In genomic region chr1:203675596-203676347, GRCh38 we compare ENCODE assay signal across 8 cellular contexts. TPM values are rescaled to one million over a fixed set of nuclear protein-coding genes. Genes with fewer than 3 reads are reported as not detected.
DNase-seq lines count a peak whose midpoint lies in the region; ATAC-seq and TF ChIP-seq lines count a peak whose summit lies in the region.

No MANE protein-coding gene starts in this region.

- H3K4me1 ChIP-seq in left ventricle myocardium inferior (peaks cover 94% of the 10 kb centered on the region), mucosa of stomach (ENCODE audit: control insufficient read depth, insufficient read depth, low read length) (peaks cover 52% of the 10 kb centered on the region), aorta (ENCODE audit: control insufficient read depth in 1 of 2, insufficient read depth in 2 of 2, low read length in 2 of 2) (peaks cover 0 to 6% of the 10 kb centered on the region in 2 donors)

- no peaks in the 10 kb centered on the region for H3K27me3 ChIP-seq in left ventricle myocardium inferior (ENCODE audit: low read depth)
- H3K27me3 ChIP-seq in mucosa of stomach (ENCODE audit: control insufficient read depth, insufficient read depth, low read length) = no peaks in the 10 kb centered on the region
- H3K27me3 ChIP-seq in aorta (ENCODE audit: control insufficient read depth in 1 of 2, insufficient read depth in 2 of 2, low read length in 1 of 2) = no peaks in the 10 kb centered on the region

- no peaks in the 10 kb centered on the region for H3K36me3 ChIP-seq in left ventricle myocardium inferior
- no peaks in the 10 kb centered on the region for H3K36me3 ChIP-seq in mucosa of stomach (ENCODE audit: control insufficient read depth, insufficient read depth, low read length)
- H3K36me3 ChIP-seq in aorta (ENCODE audit: control insufficient read depth in 1 of 2, insufficient read depth in 2 of 2, low read length in 1 of 2) = no peaks in the 10 kb centered on the region

- peaks cover 11% of the 10 kb centered on the region for H3K36me3 Mint-ChIP-seq in activated T-helper 1 cell treated with anti-CD3 and anti-CD28 coated beads, Interleukin-12 subunit alpha, Interleukin-12 subunit beta, Interleukin-2, Interleukin-4 antibody, amounts not matched to agents 30 ng/mL and 10 ng/mL and 1 ng/mL, durations not matched to agents 14 hours and 24 hours and 36 hours (ENCODE audit: low read depth)
- peaks cover 3% of the 10 kb centered on the region for H3K36me3 Mint-ChIP-seq in chondrocyte (ENCODE audit: low read depth)

- DNase-seq in left ventricle myocardium inferior (no peak), left cardiac atrium (no peak), aorta (no peak), GM10266 (ENCODE audit: extremely low spot score) (no peak), iPS-NIHi11 (ENCODE audit: low spot score) (no peak), chondrocyte (ENCODE audit: low spot score) (no peak)
- DNase-seq in activated T-helper 1 cell treated with anti-CD3 and anti-CD28 coated beads, Interleukin-12 subunit alpha, Interleukin-12 subunit beta, Interleukin-2, Interleukin-4 antibody, amounts not matched to agents 30 ng/mL and 10 ng/mL and 1 ng/mL, durations not matched to agents 14 hours and 24 hours and 36 hours (ENCODE audit: low spot score) = peak; percentile 34

- no peak for ATAC-seq in left cardiac atrium
- ATAC-seq in aorta (ENCODE audit: low FRiP score) = no peak

- H3K27me3 Mint-ChIP-seq in activated T-helper 1 cell treated with anti-CD3 and anti-CD28 coated beads, Interleukin-12 subunit alpha, Interleukin-12 subunit beta, Interleukin-2, Interleukin-4 antibody, amounts not matched to agents 30 ng/mL and 10 ng/mL and 1 ng/mL, durations not matched to agents 14 hours and 24 hours and 36 hours (ENCODE audit: insufficient read depth) = no peaks in the 10 kb centered on the region
- H3K27me3 Mint-ChIP-seq in chondrocyte (ENCODE audit: low read depth) = no peaks in the 10 kb centered on the region

- no peaks in the 10 kb centered on the region for H3K9me3 Mint-ChIP-seq in activated T-helper 1 cell treated with anti-CD3 and anti-CD28 coated beads, Interleukin-12 subunit alpha, Interleukin-12 subunit beta, Interleukin-2, Interleukin-4 antibody, amounts not matched to agents 30 ng/mL and 10 ng/mL and 1 ng/mL, durations not matched to agents 14 hours and 24 hours and 36 hours
- H3K9me3 Mint-ChIP-seq in chondrocyte (ENCODE audit: low read depth) = no peaks in the 10 kb centered on the region

- H3K9me3 ChIP-seq in left ventricle myocardium inferior (replicated peaks) (no peaks in the 10 kb centered on the region), mucosa of stomach (ENCODE audit: control insufficient read depth, low read length) (no peaks in the 10 kb centered on the region), aorta (ENCODE audit: control insufficient read depth, low read length) (no peaks in the 10 kb centered on the region)

- H3K4me1 Mint-ChIP-seq in activated T-helper 1 cell treated with anti-CD3 and anti-CD28 coated beads, Interleukin-12 subunit alpha, Interleukin-12 subunit beta, Interleukin-2, Interleukin-4 antibody, amounts not matched to agents 30 ng/mL and 10 ng/mL and 1 ng/mL, durations not matched to agents 14 hours and 24 hours and 36 hours (ENCODE audit: low read depth) = peaks cover 55% of the 10 kb centered on the region
- peaks cover 52% of the 10 kb centered on the region for H3K4me1 Mint-ChIP-seq in chondrocyte (ENCODE audit: low read depth)

- intact Hi-C loops in left ventricle myocardium inferior (cut with micrococcal nuclease) = no loop called here
- intact Hi-C loops in left cardiac atrium (cut with DNase I) = no loop called here
- intact Hi-C loops in activated T-helper 1 cell treated with anti-CD3 and anti-CD28 coated beads, Interleukin-12 subunit alpha, Interleukin-12 subunit beta, Interleukin-2, Interleukin-4 antibody, amounts not matched to agents 30 ng/mL and 10 ng/mL and 1 ng/mL, durations not matched to agents 14 hours and 24 hours and 36 hours (cut with micrococcal nuclease) = no loop called here
- intact Hi-C loops in aorta (cut with DNase I) = loop anchor here in 1 of 2 donors (1.0 kb wide), 1 partner anchor 17 kb away; no protein-coding TSS in a partner anchor

- no peak for TF ChIP-seq CTCF in left ventricle myocardium inferior (IDR thresholded peaks at IDR 0.05; ENCODE audit: borderline replicate concordance)
- TF ChIP-seq CTCF in GM10266 (IDR thresholded peaks at IDR 0.05; ENCODE audit: control insufficient read depth, insufficient read depth, low read depth, missing control alignments) = no peak
- TF ChIP-seq CTCF in chondrocyte (IDR thresholded peaks at IDR 0.05) = no peak

- 83 to 84% methylated on average over 10 of the region's 10 CpGs for WGBS in aorta, 2 donors

- peak overlapping the region; percentile 97 for H3K27ac Mint-ChIP-seq in activated T-helper 1 cell treated with anti-CD3 and anti-CD28 coated beads, Interleukin-12 subunit alpha, Interleukin-12 subunit beta, Interleukin-2, Interleukin-4 antibody, amounts not matched to agents 30 ng/mL and 10 ng/mL and 1 ng/mL, durations not matched to agents 14 hours and 24 hours and 36 hours
- H3K27ac Mint-ChIP-seq in chondrocyte (ENCODE audit: unreplicated experiment) = no peak overlapping the region

- H3K27ac ChIP-seq in left ventricle myocardium inferior (replicated peaks) (peak overlapping the region; percentile 91), aorta (ENCODE audit: low read depth in 1 of 2, low read length in 2 of 2) (peak overlapping the region; percentile 23 to 32)

- peak overlapping the region; percentile 47 for H3K9ac ChIP-seq in mucosa of stomach (ENCODE audit: low read length)

- H3K4me3 ChIP-seq in left ventricle myocardium inferior (no peak overlapping the region), mucosa of stomach (ENCODE audit: low read length) (no peak overlapping the region), aorta (ENCODE audit: low read length in 2 of 2) (no peak overlapping the region)

- peak overlapping the region; percentile 30 for H3K4me3 Mint-ChIP-seq in activated T-helper 1 cell treated with anti-CD3 and anti-CD28 coated beads, Interleukin-12 subunit alpha, Interleukin-12 subunit beta, Interleukin-2, Interleukin-4 antibody, amounts not matched to agents 30 ng/mL and 10 ng/mL and 1 ng/mL, durations not matched to agents 14 hours and 24 hours and 36 hours
- H3K4me3 Mint-ChIP-seq in chondrocyte (ENCODE audit: unreplicated experiment) = no peak overlapping the region

RNA-seq across cellular contexts. Expression of gene ATP2B4, which starts 49.1 kb away (rescaled TPM):
- total RNA-seq in left ventricle myocardium inferior = 97.7 TPM
- 100 to 1,000 TPM in 1 of 2 donors, 10 to 100 TPM in 1; 81.4 to 102 TPM for total RNA-seq in left cardiac atrium
- total RNA-seq in activated T-helper 1 cell treated with anti-CD3 and anti-CD28 coated beads, Interleukin-12 subunit alpha, Interleukin-12 subunit beta, Interleukin-2, Interleukin-4 antibody, amounts not matched to agents 30 ng/mL and 10 ng/mL and 1 ng/mL, durations not matched to agents 14 hours and 24 hours and 36 hours = 47.4 and 49.8 TPM in 2 replicates
- total RNA-seq in aorta = 100 to 1,000 TPM; 154 to 169 TPM
- 10 to 100 TPM; 15.2 to 67.8 TPM for polyA plus RNA-seq in aorta
- 71.4 to 133 TPM (median 130 TPM) in 3 replicates for total RNA-seq in chondrocyte
